In genomic region chr4:140070369-140070768, GRCh38 we compare ENCODE assay signal across 11 cellular contexts.
DNase-seq lines count a peak whose midpoint lies in the region; ATAC-seq, FAIRE-seq and TF ChIP-seq lines count a peak whose summit lies in the region.
"Had no signal": no experiment of that assay in that cellular context is flagged by ENCODE, and none has a peak within 500 bp of the region (broad histone marks: within the 10 kb centered on the region; RNA-seq: fewer than 3 reads in every experiment).

No MANE protein-coding gene starts in this region.

- DNase-seq in activated CD4-positive, alpha-beta T cell treated with anti-CD3 and anti-CD28 coated beads, Interleukin-2, amount 10 ng/mL, durations not matched to agents 7 days and 5 days: peak; percentile 37
- DNase-seq in activated CD4-positive, alpha-beta T cell treated with anti-CD3 and anti-CD28 coated beads, Interleukin-2, amount 50 U/mL, for 48 hours: no peak
- DNase-seq in stimulated activated effector memory CD8-positive, alpha-beta T cell treated with anti-CD3 and anti-CD28 coated beads, Interleukin-12 subunit alpha, Interleukin-12 subunit beta, amount 100 ng/mL, for 72 hours (ENCODE audit: low spot score in 2 of 2): no peak
- DNase-seq in GM12891 (ENCODE audit: insufficient read length, low spot score) (no peak), MCF 10A (ENCODE audit: unreplicated experiment) (no peak), NCI-H82 (lab: John Stamatoyannopoulos, UW) (no peak)
- DNase-seq: EL; head of caudate nucleus; stimulated activated CD4-positive, alpha-beta T cell treated with anti-CD3 and anti-CD28 coated beads, Interleukin-12 subunit alpha, Interleukin-12 subunit beta, amount 100 ng/mL, for 4 hours had no signal

- FAIRE-seq in GM12891 (lab: Jason Lieb, UNC): no peak

- TF ChIP-seq POLR2A in GM12891 (IDR thresholded peaks at IDR 0.05; ENCODE audit: low read depth, low read length): no peak

- no peak for TF ChIP-seq CTCF in MCF 10A (IDR thresholded peaks at IDR 0.05; ENCODE audit: unreplicated experiment)

- POLR2A ChIA-PET in activated CD4-positive, alpha-beta T cell treated with anti-CD3 and anti-CD28 coated beads, Interleukin-2, amount 10 ng/mL, durations not matched to agents 7 days and 5 days (lab: Charles Lee): no interaction called here
- POLR2A ChIA-PET in MCF 10A (lab: Yijun Ruan, JAX): interaction anchor here (0.5 kb wide), 1 partner anchor 93 kb away, joined by 4 read pairs; no protein-coding TSS in a partner anchor

- H3K27me3 Mint-ChIP-seq in activated CD4-positive, alpha-beta T cell treated with anti-CD3 and anti-CD28 coated beads, Interleukin-2, amount 10 ng/mL, durations not matched to agents 7 days and 5 days: peaks cover 23% of the 10 kb centered on the region
- H3K27me3 Mint-ChIP-seq in activated T-helper 17 cell treated with anti-CD3 and anti-CD28 coated beads, Interleukin-2, amount 50 U/mL, for 72 hours: peaks cover 24% of the 10 kb centered on the region
- H3K27me3 Mint-ChIP-seq in MCF 10A (ENCODE audit: insufficient read depth, unreplicated experiment): no peaks in the 10 kb centered on the region

- intact Hi-C loops in MCF 10A (cut with micrococcal nuclease): no loop called here

- peaks cover 44% of the 10 kb centered on the region for H3K4me1 Mint-ChIP-seq in activated CD4-positive, alpha-beta T cell treated with anti-CD3 and anti-CD28 coated beads, Interleukin-2, amount 10 ng/mL, durations not matched to agents 7 days and 5 days
- peaks cover 17% of the 10 kb centered on the region for H3K4me1 Mint-ChIP-seq in activated T-helper 17 cell treated with anti-CD3 and anti-CD28 coated beads, Interleukin-2, amount 50 U/mL, for 72 hours
- H3K4me1 Mint-ChIP-seq in stimulated activated effector memory CD8-positive, alpha-beta T cell treated with anti-CD3 and anti-CD28 coated beads, Interleukin-12 subunit alpha, Interleukin-12 subunit beta, amount 100 ng/mL, for 72 hours: peaks cover 35% of the 10 kb centered on the region
- H3K4me1 Mint-ChIP-seq in MCF 10A (ENCODE audit: insufficient read depth, unreplicated experiment): peaks cover 13% of the 10 kb centered on the region

- ATAC-seq in HG02981 (IDR thresholded peaks at IDR 0.05; ENCODE audit: unreplicated experiment): peak; percentile 40
- peak; percentile 26 for ATAC-seq in activated T-helper 17 cell treated with anti-CD3 and anti-CD28 coated beads, Interleukin-2, amount 50 U/mL, for 72 hours (replicated peaks)
- ATAC-seq in stimulated activated effector memory CD8-positive, alpha-beta T cell treated with anti-CD3 and anti-CD28 coated beads, Interleukin-12 subunit alpha, Interleukin-12 subunit beta, amount 100 ng/mL, for 72 hours: peak; percentile 17

- peak overlapping the region; percentile 91 for H3K27ac Mint-ChIP-seq in activated CD4-positive, alpha-beta T cell treated with anti-CD3 and anti-CD28 coated beads, Interleukin-2, amount 10 ng/mL, durations not matched to agents 7 days and 5 days
- H3K27ac Mint-ChIP-seq in activated T-helper 17 cell treated with anti-CD3 and anti-CD28 coated beads, Interleukin-2, amount 50 U/mL, for 72 hours: no peak overlapping the region
- no peak overlapping the region for H3K27ac Mint-ChIP-seq in stimulated activated effector memory CD8-positive, alpha-beta T cell treated with anti-CD3 and anti-CD28 coated beads, Interleukin-12 subunit alpha, Interleukin-12 subunit beta, amount 100 ng/mL, for 72 hours
- H3K27ac Mint-ChIP-seq in MCF 10A (ENCODE audit: low read depth, unreplicated experiment): no peak overlapping the region

- peaks cover 2% of the 10 kb centered on the region for H3K9me3 Mint-ChIP-seq in activated CD4-positive, alpha-beta T cell treated with anti-CD3 and anti-CD28 coated beads, Interleukin-2, amount 10 ng/mL, durations not matched to agents 7 days and 5 days
- no peaks in the 10 kb centered on the region for H3K9me3 Mint-ChIP-seq in activated T-helper 17 cell treated with anti-CD3 and anti-CD28 coated beads, Interleukin-2, amount 50 U/mL, for 72 hours
- H3K9me3 Mint-ChIP-seq in stimulated activated effector memory CD8-positive, alpha-beta T cell treated with anti-CD3 and anti-CD28 coated beads, Interleukin-12 subunit alpha, Interleukin-12 subunit beta, amount 100 ng/mL, for 72 hours: no peaks in the 10 kb centered on the region
- no peaks in the 10 kb centered on the region for H3K9me3 Mint-ChIP-seq in MCF 10A (ENCODE audit: unreplicated experiment)

- BruUV-seq in MCF 10A (replicated peaks; lab: Mats Ljungman, UMichigan): no TSS peak

- H3K4me3 Mint-ChIP-seq in activated CD4-positive, alpha-beta T cell treated with anti-CD3 and anti-CD28 coated beads, Interleukin-2, amount 10 ng/mL, durations not matched to agents 7 days and 5 days: peak overlapping the region; percentile 53
- peak overlapping the region; percentile 50 for H3K4me3 Mint-ChIP-seq in activated T-helper 17 cell treated with anti-CD3 and anti-CD28 coated beads, Interleukin-2, amount 50 U/mL, for 72 hours
- peak overlapping the region; percentile 43 for H3K4me3 Mint-ChIP-seq in stimulated activated effector memory CD8-positive, alpha-beta T cell treated with anti-CD3 and anti-CD28 coated beads, Interleukin-12 subunit alpha, Interleukin-12 subunit beta, amount 100 ng/mL, for 72 hours
- no peak overlapping the region for H3K4me3 Mint-ChIP-seq in MCF 10A (ENCODE audit: unreplicated experiment)

- CTCF ChIA-PET in activated CD4-positive, alpha-beta T cell treated with anti-CD3 and anti-CD28 coated beads, Interleukin-2, amount 10 ng/mL, durations not matched to agents 7 days and 5 days (lab: Charles Lee): interaction anchor here (0.7 to 2.6 kb wide), 10 partner anchors 8 to 345 kb away, joined by 3 to 11 read pairs (median 4); no protein-coding TSS in a partner anchor
- CTCF ChIA-PET in MCF 10A (lab: Yijun Ruan, JAX): interaction anchor here (0.6 to 1.3 kb wide), 4 partner anchors 10 to 182 kb away, joined by 4 read pairs; no protein-coding TSS in a partner anchor

- peaks cover 9% of the 10 kb centered on the region for H3K36me3 Mint-ChIP-seq in activated CD4-positive, alpha-beta T cell treated with anti-CD3 and anti-CD28 coated beads, Interleukin-2, amount 10 ng/mL, durations not matched to agents 7 days and 5 days (ENCODE audit: low read depth)
- H3K36me3 Mint-ChIP-seq in activated T-helper 17 cell treated with anti-CD3 and anti-CD28 coated beads, Interleukin-2, amount 50 U/mL, for 72 hours (ENCODE audit: low read depth): no peaks in the 10 kb centered on the region
- H3K36me3 Mint-ChIP-seq in stimulated activated effector memory CD8-positive, alpha-beta T cell treated with anti-CD3 and anti-CD28 coated beads, Interleukin-12 subunit alpha, Interleukin-12 subunit beta, amount 100 ng/mL, for 72 hours: peaks cover 11% of the 10 kb centered on the region
- peaks cover 6% of the 10 kb centered on the region for H3K36me3 Mint-ChIP-seq in MCF 10A (ENCODE audit: insufficient read depth, unreplicated experiment)

TF ChIP-seq in GM12891, 5 proteins besides CTCF, POLR2A, EP300 and RAD21:
- TF ChIP-seq SPI1 (IDR thresholded peaks at IDR 0.05; ENCODE audit: low read depth, low read length) (no peak), POLR2AphosphoS5 (IDR thresholded peaks at IDR 0.05; ENCODE audit: low read depth, low read length) (no peak), POU2F2 (IDR thresholded peaks at IDR 0.05; ENCODE audit: low read depth, low read length) (no peak)
